ENCODE assay signal across 8 cellular contexts in genomic region chr22:42649261-42650056, GRCh38. TPM values are rescaled to one million over a fixed set of nuclear protein-coding genes. Genes with fewer than 3 reads are reported as not detected.
DNase-seq lines count a peak whose midpoint lies in the region; ATAC-seq, FAIRE-seq and TF ChIP-seq lines count a peak whose summit lies in the region.

Gene CYB5R3 (minus strand): TSS chr22:42649392. CDS start chr22:42649315, 77 bp downstream.

- H2BK12ac ChIP-seq in H1 (ENCODE audit: low read depth, low read length) (0 out of 2 replicates have a peak within 1 kb of the TSS, but pooled peaks have one; percentile 45), mesenchymal stem cell (ENCODE audit: low read length in 2 of 2) (peak within 1 kb of the TSS; percentile 18 to 82)

- TF ChIP-seq CTCF in H1 (IDR thresholded peaks at IDR 0.05; ENCODE audit: control extremely low read depth in 1 of 3, insufficient read depth in 1 of 3, low read depth in 1 of 3, low read length in 3 of 3) = no peak

- H3K4ac ChIP-seq in H1 (replicated peaks; ENCODE audit: insufficient read length, low read depth, low read length) = peak within 1 kb of the TSS; percentile 71
- peak within 1 kb of the TSS; percentile 85 to 94 for H3K4ac ChIP-seq in mesenchymal stem cell (ENCODE audit: low read depth in 1 of 2, low read length in 2 of 2)

- H3K27me3 ChIP-seq in H1 (replicated peaks in 1 of 4; ENCODE audit: control insufficient read depth in 3 of 4, extremely low read depth in 1 of 4, insufficient read depth in 3 of 4, low read length in 3 of 4) (no peaks in the 10 kb centered on the region; a peak in 1 of 7 replicates), mesenchymal stem cell (ENCODE audit: control insufficient read depth in 1 of 2, insufficient read depth in 1 of 2, low read length in 2 of 2) (no peaks in the 10 kb centered on the region)

- peak within 1 kb of the TSS; percentile 71 for H3K18ac ChIP-seq in H1 (ENCODE audit: extremely low read depth, low read length)
- H3K18ac ChIP-seq in mesenchymal stem cell (ENCODE audit: low read depth in 1 of 2, low read length in 2 of 2) = peak within 1 kb of the TSS; percentile 84 to 94

- ATAC-seq in GM19043 (IDR thresholded peaks at IDR 0.05; ENCODE audit: low read depth, unreplicated experiment) (peak; percentile 46), HG03439 (IDR thresholded peaks at IDR 0.05; ENCODE audit: unreplicated experiment) (peak; percentile 64)

- peaks cover 3 to 9% of the 10 kb centered on the region in 2 experiments for H4K20me1 ChIP-seq in H1 (replicated peaks in 1 of 2; ENCODE audit: control insufficient read depth in 1 of 2, insufficient read depth in 2 of 2, low read length in 2 of 2)

- TF ChIP-seq RAD21 in H1 (IDR thresholded peaks at IDR 0.05 in 1 of 2, conservative IDR thresholded peaks at IDR 0.05 in 1 of 2; ENCODE audit: low read depth in 2 of 2, low read length in 2 of 2) = no peak

- H2BK5ac ChIP-seq in H1 (ENCODE audit: low read depth, low read length) (peak within 1 kb of the TSS; percentile 82), mesenchymal stem cell (ENCODE audit: low read depth, low read length, poor library complexity, severe bottlenecking) (peak within 1 kb of the TSS; percentile 51)

- no peaks in the 10 kb centered on the region for H3K36me3 ChIP-seq in H1 (ENCODE audit: control insufficient read depth in 2 of 4, insufficient read depth in 4 of 4, low read length in 3 of 4)
- H3K36me3 ChIP-seq in mesenchymal stem cell (ENCODE audit: control insufficient read depth in 1 of 2, insufficient read depth in 2 of 2, low read depth in 1 of 2, low read length in 2 of 2) = peaks cover 3 to 16% of the 10 kb centered on the region in 2 experiments

- peak within 1 kb of the TSS; percentile 95 for H4K8ac ChIP-seq in H1 (ENCODE audit: extremely low read depth, insufficient read depth, low read length)
- peak within 1 kb of the TSS; percentile 92 for H4K8ac ChIP-seq in mesenchymal stem cell (ENCODE audit: low read length)

- H3K9ac ChIP-seq in H1 (replicated peaks in 1 of 4; ENCODE audit: extremely low read depth in 1 of 4, low read depth in 3 of 4, low read length in 3 of 4) (peak within 1 kb of the TSS; percentile 63 to 84 (median 78)), mesenchymal stem cell (ENCODE audit: low read length) (peak within 1 kb of the TSS; percentile 98)

- H4K5ac ChIP-seq in H1 (ENCODE audit: insufficient read length, low read depth, low read length) = peak within 1 kb of the TSS; percentile 63

- 11% methylated on average over 41 of the region's 79 CpGs; no CpG with 5 or more reads in 1 of the 2 experiments for WGBS in H1 (ENCODE audit: extremely low coverage in 1 of 2, insufficient coverage in 1 of 2, insufficient read length in 1 of 2, insufficient replicate concordance in 2 of 2, low coverage in 1 of 2, low lambda C conversion rate in 2 of 2, missing lambda C conversion rate in 1 of 2), 2 experiments
- 15% methylated on average over 61 of the region's 79 CpGs for WGBS in mesenchymal stem cell

- FAIRE-seq in H1 (lab: Jason Lieb, UNC) = no peak

- H2AFZ ChIP-seq in H1 (ENCODE audit: low read length) (peak within 1 kb of the TSS; percentile 71), mesenchymal stem cell (ENCODE audit: low read depth, low read length) (peak within 1 kb of the TSS; percentile 65)

- DNase-seq in AG20443 (ENCODE audit: low spot score) (peak; percentile 96), NOMO-1 (lab: John Stamatoyannopoulos, UW; ENCODE audit: unreplicated experiment in 2 of 2) (peak; percentile 83 to 84), H1 (ENCODE audit: low read depth in 1 of 2, low spot score in 2 of 2) (peak; percentile 50 to 90), mesenchymal stem cell (peak; percentile 82)
- peak; percentile 59 to 70 (median 60) for DNase-seq in activated CD8-positive, alpha-beta memory T cell treated with anti-CD3 and anti-CD28 coated beads for 48 hours (ENCODE audit: low read depth in 2 of 3, low spot score in 2 of 3)
- peak; percentile 55 for DNase-seq in stimulated activated CD8-positive, alpha-beta memory T cell treated with anti-CD3 and anti-CD28 coated beads, Interleukin-12 subunit alpha, Interleukin-12 subunit beta, amount 100 ng/mL, for 24 hours (ENCODE audit: extremely low read depth)

- H3K4me1 ChIP-seq in H1 (replicated peaks in 1 of 4; ENCODE audit: control insufficient read depth in 3 of 4, insufficient read depth in 4 of 4, low read length in 3 of 4) (peaks cover 3 to 16% (median 11%) of the 10 kb centered on the region in 4 experiments), mesenchymal stem cell (ENCODE audit: control insufficient read depth, insufficient read depth, low read depth, low read length) (peaks cover 49% of the 10 kb centered on the region)

- peak within 1 kb of the TSS; percentile 82 to 98 (median 90) for H3K4me3 ChIP-seq in H1 (ENCODE audit: extremely low read depth in 1 of 4, insufficient read depth in 2 of 4, low read depth in 3 of 4, low read length in 4 of 4)
- H3K4me3 ChIP-seq in mesenchymal stem cell (ENCODE audit: insufficient read depth in 1 of 2, low read depth in 1 of 2, low read length in 2 of 2) = peak within 1 kb of the TSS; percentile 94 to 100

- H2BK20ac ChIP-seq in H1 (ENCODE audit: low read length) = no peak within 1 kb of the TSS

- H2BK15ac ChIP-seq in H1 (ENCODE audit: low read length) = no peak within 1 kb of the TSS
- H2BK15ac ChIP-seq in mesenchymal stem cell (ENCODE audit: low read depth, poor library complexity, severe bottlenecking) = peak within 1 kb of the TSS; percentile 60

- peak within 1 kb of the TSS; percentile 93 to 99 for H3K4me2 ChIP-seq in H1 (ENCODE audit: insufficient read depth in 1 of 2, low read depth in 2 of 2, low read length in 2 of 2)
- peak within 1 kb of the TSS; percentile 72 for H3K4me2 ChIP-seq in mesenchymal stem cell (ENCODE audit: low read length, poor library complexity, severe bottlenecking)

- H3K23me2 ChIP-seq in H1 (ENCODE audit: low read depth, low read length) = peaks cover 8% of the 10 kb centered on the region

- POLR2A ChIA-PET in H1 (lab: Charles Lee; ENCODE audit: partially characterized antibody) = interaction anchor here (0.6 to 9.4 kb wide), 14 partner anchors 10 to 366 kb away, joined by 3 to 74 read pairs (median 3); partner anchors contain the start of genes PACSIN2 and POLDIP3

- no peak within 1 kb of the TSS for H3K56ac ChIP-seq in H1 (replicated peaks; ENCODE audit: insufficient read length, low read depth, low read length)

- H3K79me2 ChIP-seq in H1 (ENCODE audit: control insufficient read depth in 1 of 2, insufficient read depth in 2 of 2, low read length in 2 of 2) = peaks cover 0 to 21% of the 10 kb centered on the region in 2 experiments; a peak in 1 of 4 replicates

- no peak within 1 kb of the TSS for H3K14ac ChIP-seq in H1 (ENCODE audit: insufficient read length)
- peak within 1 kb of the TSS in 1 of 2 experiments; percentile 99 for H3K14ac ChIP-seq in mesenchymal stem cell (ENCODE audit: low read length in 2 of 2)

- H3K9me3 ChIP-seq in H1 (ENCODE audit: insufficient read depth in 2 of 2, low read depth in 1 of 2, low read length in 1 of 2) = no peaks in the 10 kb centered on the region
- H3K9me3 ChIP-seq in mesenchymal stem cell (ENCODE audit: control insufficient read depth, low read length) = no peaks in the 10 kb centered on the region

- H2AK5ac ChIP-seq in H1 (ENCODE audit: low read depth, low read length) (peak within 1 kb of the TSS; percentile 86; the same call in 1 of the 2 replicates), mesenchymal stem cell (ENCODE audit: low read length, severe bottlenecking) (peak within 1 kb of the TSS; percentile 34)

- H3K23ac ChIP-seq in H1 (ENCODE audit: insufficient read length) (no peak within 1 kb of the TSS), mesenchymal stem cell (ENCODE audit: low read length in 2 of 2) (peak within 1 kb of the TSS in 1 of 2 experiments; percentile 80)

- H3K79me1 ChIP-seq in H1 (ENCODE audit: low read depth, low read length) = peaks cover 18% of the 10 kb centered on the region
- H3K79me1 ChIP-seq in mesenchymal stem cell (replicated peaks; ENCODE audit: low read length, poor library complexity, severe bottlenecking) = peaks cover 5% of the 10 kb centered on the region

- 0 out of 3 replicates have a peak, but pooled peaks of 1 of the 2 experiments have one; percentile 16 for TF ChIP-seq EP300 in H1 (IDR thresholded peaks at IDR 0.05; ENCODE audit: borderline replicate concordance in 1 of 2, low read depth in 2 of 2, low read length in 2 of 2)

- peak within 1 kb of the TSS; percentile 82; the same call in 1 of the 2 replicates for H3K27ac ChIP-seq in H1 (ENCODE audit: low read depth, low read length)
- no peak within 1 kb of the TSS for H3K27ac ChIP-seq in mesenchymal stem cell (ENCODE audit: low read length, poor library complexity, severe bottlenecking)

- peak in 1 of 2 experiments; percentile 77; a peak in 2 of 3 replicates for TF ChIP-seq POLR2A in H1 (IDR thresholded peaks at IDR 0.05; ENCODE audit: control extremely low read depth in 1 of 2, low read depth in 2 of 2, low read length in 2 of 2)

- no peak within 1 kb of the TSS for H2BK120ac ChIP-seq in H1 (replicated peaks; ENCODE audit: low read depth, low read length)
- H2BK120ac ChIP-seq in mesenchymal stem cell (ENCODE audit: low read depth, low read length) = peak within 1 kb of the TSS; percentile 90

- H4K91ac ChIP-seq in H1 (replicated peaks; ENCODE audit: insufficient read length, low read length) (peak within 1 kb of the TSS; percentile 85), mesenchymal stem cell (ENCODE audit: low read length) (peak within 1 kb of the TSS; percentile 92)

- CTCF ChIA-PET in H1 (lab: Charles Lee; ENCODE audit: partially characterized antibody) = interaction anchor here (0.6 to 1.0 kb wide), 5 partner anchors 11 to 1979 kb away, joined by 3 to 5 read pairs (median 3); partner anchors contain the start of gene POLDIP3

TF ChIP-seq in H1, 55 proteins besides CTCF, POLR2A, EP300 and RAD21 (continues in another document):
- no peak for TF ChIP-seq GTF2F1 (IDR thresholded peaks at IDR 0.05; ENCODE audit: borderline replicate concordance, low read depth, low read length)
- TF ChIP-seq HDAC6 (IDR thresholded peaks at IDR 0.05; ENCODE audit: low read depth, low read length) = no peak
- no peak for TF ChIP-seq CBX8 (IDR thresholded peaks at IDR 0.05; ENCODE audit: borderline replicate concordance, low read depth, low read length)
- TF ChIP-seq CHD2 (IDR thresholded peaks at IDR 0.05; ENCODE audit: low read length) = no peak
- TF ChIP-seq TBP (IDR thresholded peaks at IDR 0.05; ENCODE audit: low read depth, low read length) = peak; percentile 82; the same call in 1 of the 2 replicates

RNA-seq across cellular contexts. Expression of gene CYB5R3, which starts in this region (rescaled TPM):
- 75.3 and 82.5 TPM in 2 replicates for total RNA-seq in H1 (2021; fragmentation: NEBNext Ultra II Directional; extraction: Animal tissue kit (Norgen Biotek cat#: 25700))
- 113 and 160 TPM in 2 replicates for polyA plus RNA-seq in H1 (2011; rRNA removed)
- 64.2 TPM for polyA plus RNA-seq in H1 (2011; cell fraction: cytosol; rRNA removed)
- 72.4 TPM for polyA plus RNA-seq in H1 (2011; cell fraction: nucleus; rRNA removed)
- polyA plus RNA-seq in H1 (2012, experiment 1 of 2) = 73.0 to 99.5 TPM (median 89.7 TPM) in 4 replicates
- 83.5 TPM for polyA plus RNA-seq in H1 (2012, experiment 2 of 2)
- 94.8 TPM for polyA plus RNA-seq in H1 (2013, experiment 1 of 2)
- 107 TPM for polyA plus RNA-seq in H1 (2013, experiment 2 of 2)
- polyA minus RNA-seq in H1 (2011; rRNA and poly(A)+ RNA removed) = 56.6 and 58.6 TPM in 2 replicates
- polyA minus RNA-seq in H1 (2011; cell fraction: cytosol; rRNA and poly(A)+ RNA removed) = 50.7 TPM
- 29.5 TPM for polyA minus RNA-seq in H1 (2011; cell fraction: nucleus; rRNA and poly(A)+ RNA removed)
- 390 TPM for polyA plus RNA-seq in mesenchymal stem cell (2013, experiment 1 of 2)
- polyA plus RNA-seq in mesenchymal stem cell (2013, experiment 2 of 2) = 388 TPM
